Comparison of ENCODE assay signal across 1 cellular context in the genomic region with DNA sequence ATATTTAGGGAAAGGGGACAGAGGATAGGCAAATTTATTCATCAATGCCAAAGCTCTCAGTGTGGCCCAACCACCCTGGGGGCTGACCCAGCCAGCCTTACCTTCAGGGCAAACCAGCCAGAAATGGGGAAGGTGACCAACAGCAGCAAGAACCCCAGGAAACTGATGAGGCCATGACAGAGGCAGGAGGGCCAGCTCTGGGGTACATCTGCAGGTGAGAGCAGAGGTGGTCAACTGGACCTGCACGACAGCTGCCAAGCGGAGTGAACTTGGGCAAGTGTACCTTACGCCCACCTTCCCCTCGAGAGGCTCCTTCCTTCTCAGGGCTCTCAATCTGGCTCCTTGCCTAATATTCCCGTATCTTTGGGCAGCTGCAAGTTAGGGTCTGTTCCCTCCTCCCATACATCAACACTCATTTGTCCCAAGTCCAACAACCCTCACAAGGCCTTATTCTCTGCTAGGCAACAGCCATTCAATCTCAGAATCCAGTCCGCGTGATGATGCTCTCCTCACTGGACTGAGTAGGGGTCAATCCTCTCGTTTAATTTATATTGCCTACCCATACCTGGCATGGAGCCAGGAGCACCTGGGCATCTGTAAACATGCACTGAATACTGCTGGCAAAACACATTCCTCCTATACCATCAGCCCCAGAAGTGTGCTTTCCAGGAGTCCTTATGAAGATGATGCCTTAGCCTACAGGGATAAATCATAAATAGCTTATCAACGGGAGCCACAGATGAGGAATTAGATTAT.
TF ChIP-seq lines count a peak whose summit lies in the region.

No MANE protein-coding gene starts in this region.

TF ChIP-seq in GM23338, 12 proteins besides CTCF, POLR2A, EP300 and RAD21 (continued from another document):
- TF ChIP-seq, protein P1, sequence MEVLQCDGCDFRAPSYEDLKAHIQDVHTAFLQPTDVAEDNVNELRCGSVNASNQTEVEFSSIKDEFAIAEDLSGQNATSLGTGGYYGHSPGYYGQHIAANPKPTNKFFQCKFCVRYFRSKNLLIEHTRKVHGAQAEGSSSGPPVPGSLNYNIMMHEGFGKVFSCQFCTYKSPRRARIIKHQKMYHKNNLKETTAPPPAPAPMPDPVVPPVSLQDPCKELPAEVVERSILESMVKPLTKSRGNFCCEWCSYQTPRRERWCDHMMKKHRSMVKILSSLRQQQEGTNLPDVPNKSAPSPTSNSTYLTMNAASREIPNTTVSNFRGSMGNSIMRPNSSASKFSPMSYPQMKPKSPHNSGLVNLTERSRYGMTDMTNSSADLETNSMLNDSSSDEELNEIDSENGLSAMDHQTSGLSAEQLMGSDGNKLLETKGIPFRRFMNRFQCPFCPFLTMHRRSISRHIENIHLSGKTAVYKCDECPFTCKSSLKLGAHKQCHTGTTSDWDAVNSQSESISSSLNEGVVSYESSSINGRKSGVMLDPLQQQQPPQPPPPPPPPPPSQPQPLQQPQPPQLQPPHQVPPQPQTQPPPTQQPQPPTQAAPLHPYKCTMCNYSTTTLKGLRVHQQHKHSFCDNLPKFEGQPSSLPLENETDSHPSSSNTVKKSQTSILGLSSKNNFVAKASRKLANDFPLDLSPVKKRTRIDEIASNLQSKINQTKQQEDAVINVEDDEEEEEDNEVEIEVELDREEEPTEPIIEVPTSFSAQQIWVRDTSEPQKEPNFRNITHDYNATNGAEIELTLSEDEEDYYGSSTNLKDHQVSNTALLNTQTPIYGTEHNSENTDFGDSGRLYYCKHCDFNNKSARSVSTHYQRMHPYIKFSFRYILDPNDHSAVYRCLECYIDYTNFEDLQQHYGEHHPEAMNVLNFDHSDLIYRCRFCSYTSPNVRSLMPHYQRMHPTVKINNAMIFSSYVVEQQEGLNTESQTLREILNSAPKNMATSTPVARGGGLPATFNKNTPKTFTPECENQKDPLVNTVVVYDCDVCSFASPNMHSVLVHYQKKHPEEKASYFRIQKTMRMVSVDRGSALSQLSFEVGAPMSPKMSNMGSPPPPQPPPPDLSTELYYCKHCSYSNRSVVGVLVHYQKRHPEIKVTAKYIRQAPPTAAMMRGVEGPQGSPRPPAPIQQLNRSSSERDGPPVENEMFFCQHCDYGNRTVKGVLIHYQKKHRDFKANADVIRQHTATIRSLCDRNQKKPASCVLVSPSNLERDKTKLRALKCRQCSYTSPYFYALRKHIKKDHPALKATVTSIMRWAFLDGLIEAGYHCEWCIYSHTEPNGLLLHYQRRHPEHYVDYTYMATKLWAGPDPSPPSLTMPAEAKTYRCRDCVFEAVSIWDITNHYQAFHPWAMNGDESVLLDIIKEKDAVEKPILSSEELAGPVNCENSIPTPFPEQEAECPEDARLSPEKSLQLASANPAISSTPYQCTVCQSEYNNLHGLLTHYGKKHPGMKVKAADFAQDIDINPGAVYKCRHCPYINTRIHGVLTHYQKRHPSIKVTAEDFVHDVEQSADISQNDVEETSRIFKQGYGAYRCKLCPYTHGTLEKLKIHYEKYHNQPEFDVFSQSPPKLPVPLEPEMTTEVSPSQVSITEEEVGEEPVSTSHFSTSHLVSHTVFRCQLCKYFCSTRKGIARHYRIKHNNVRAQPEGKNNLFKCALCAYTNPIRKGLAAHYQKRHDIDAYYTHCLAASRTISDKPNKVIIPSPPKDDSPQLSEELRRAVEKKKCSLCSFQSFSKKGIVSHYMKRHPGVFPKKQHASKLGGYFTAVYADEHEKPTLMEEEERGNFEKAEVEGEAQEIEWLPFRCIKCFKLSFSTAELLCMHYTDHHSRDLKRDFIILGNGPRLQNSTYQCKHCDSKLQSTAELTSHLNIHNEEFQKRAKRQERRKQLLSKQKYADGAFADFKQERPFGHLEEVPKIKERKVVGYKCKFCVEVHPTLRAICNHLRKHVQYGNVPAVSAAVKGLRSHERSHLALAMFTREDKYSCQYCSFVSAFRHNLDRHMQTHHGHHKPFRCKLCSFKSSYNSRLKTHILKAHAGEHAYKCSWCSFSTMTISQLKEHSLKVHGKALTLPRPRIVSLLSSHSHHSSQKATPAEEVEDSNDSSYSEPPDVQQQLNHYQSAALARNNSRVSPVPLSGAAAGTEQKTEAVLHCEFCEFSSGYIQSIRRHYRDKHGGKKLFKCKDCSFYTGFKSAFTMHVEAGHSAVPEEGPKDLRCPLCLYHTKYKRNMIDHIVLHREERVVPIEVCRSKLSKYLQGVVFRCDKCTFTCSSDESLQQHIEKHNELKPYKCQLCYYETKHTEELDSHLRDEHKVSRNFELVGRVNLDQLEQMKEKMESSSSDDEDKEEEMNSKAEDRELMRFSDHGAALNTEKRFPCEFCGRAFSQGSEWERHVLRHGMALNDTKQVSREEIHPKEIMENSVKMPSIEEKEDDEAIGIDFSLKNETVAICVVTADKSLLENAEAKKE (CRISPR knock-in tag; IDR thresholded peaks at IDR 0.05), result no peak
- TF ChIP-seq CREB1 (CRISPR knock-in tag; IDR thresholded peaks at IDR 0.05; ENCODE audit: low read depth) (no peak), ETS1 (IDR thresholded peaks at IDR 0.05) (no peak), JUNB (IDR thresholded peaks at IDR 0.05; ENCODE audit: unreplicated experiment) (no peak), POLR2AphosphoS5 (IDR thresholded peaks at IDR 0.05; ENCODE audit: low read depth) (no peak)
- TF ChIP-seq, protein P2, sequence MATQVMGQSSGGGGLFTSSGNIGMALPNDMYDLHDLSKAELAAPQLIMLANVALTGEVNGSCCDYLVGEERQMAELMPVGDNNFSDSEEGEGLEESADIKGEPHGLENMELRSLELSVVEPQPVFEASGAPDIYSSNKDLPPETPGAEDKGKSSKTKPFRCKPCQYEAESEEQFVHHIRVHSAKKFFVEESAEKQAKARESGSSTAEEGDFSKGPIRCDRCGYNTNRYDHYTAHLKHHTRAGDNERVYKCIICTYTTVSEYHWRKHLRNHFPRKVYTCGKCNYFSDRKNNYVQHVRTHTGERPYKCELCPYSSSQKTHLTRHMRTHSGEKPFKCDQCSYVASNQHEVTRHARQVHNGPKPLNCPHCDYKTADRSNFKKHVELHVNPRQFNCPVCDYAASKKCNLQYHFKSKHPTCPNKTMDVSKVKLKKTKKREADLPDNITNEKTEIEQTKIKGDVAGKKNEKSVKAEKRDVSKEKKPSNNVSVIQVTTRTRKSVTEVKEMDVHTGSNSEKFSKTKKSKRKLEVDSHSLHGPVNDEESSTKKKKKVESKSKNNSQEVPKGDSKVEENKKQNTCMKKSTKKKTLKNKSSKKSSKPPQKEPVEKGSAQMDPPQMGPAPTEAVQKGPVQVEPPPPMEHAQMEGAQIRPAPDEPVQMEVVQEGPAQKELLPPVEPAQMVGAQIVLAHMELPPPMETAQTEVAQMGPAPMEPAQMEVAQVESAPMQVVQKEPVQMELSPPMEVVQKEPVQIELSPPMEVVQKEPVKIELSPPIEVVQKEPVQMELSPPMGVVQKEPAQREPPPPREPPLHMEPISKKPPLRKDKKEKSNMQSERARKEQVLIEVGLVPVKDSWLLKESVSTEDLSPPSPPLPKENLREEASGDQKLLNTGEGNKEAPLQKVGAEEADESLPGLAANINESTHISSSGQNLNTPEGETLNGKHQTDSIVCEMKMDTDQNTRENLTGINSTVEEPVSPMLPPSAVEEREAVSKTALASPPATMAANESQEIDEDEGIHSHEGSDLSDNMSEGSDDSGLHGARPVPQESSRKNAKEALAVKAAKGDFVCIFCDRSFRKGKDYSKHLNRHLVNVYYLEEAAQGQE (IDR thresholded peaks at IDR 0.05; ENCODE audit: unreplicated experiment), result no peak
TF ChIP-seq in GM23338: peak in this region for 0.
